1 cellular context compared by ENCODE assay signal in genomic region chr22:21579474-21579851, GRCh38.
TF ChIP-seq lines count a peak whose summit lies in the region.

No MANE protein-coding gene starts in this region.

TF ChIP-seq in WTC11, 78 proteins besides CTCF, POLR2A, EP300 and RAD21 (continued from another document):
- no peak for TF ChIP-seq ZNF532 (CRISPR knock-in tag; IDR thresholded peaks at IDR 0.05; ENCODE audit: borderline replicate concordance)
- TF ChIP-seq MYBL2 (CRISPR knock-in tag; IDR thresholded peaks at IDR 0.05): no peak
- no peak for TF ChIP-seq ZNF281 (CRISPR knock-in tag; IDR thresholded peaks at IDR 0.05)
- no peak for TF ChIP-seq ATF1 (CRISPR knock-in tag; IDR thresholded peaks at IDR 0.05)
- no peak for TF ChIP-seq USF1 (CRISPR knock-in tag; IDR thresholded peaks at IDR 0.05)
- TF ChIP-seq ZNF416 (CRISPR knock-in tag; IDR thresholded peaks at IDR 0.05): no peak
- no peak for TF ChIP-seq AFF4 (CRISPR knock-in tag; IDR thresholded peaks at IDR 0.05; ENCODE audit: borderline replicate concordance)
